ENCODE assay signal across 8 cellular contexts in the genomic region with DNA sequence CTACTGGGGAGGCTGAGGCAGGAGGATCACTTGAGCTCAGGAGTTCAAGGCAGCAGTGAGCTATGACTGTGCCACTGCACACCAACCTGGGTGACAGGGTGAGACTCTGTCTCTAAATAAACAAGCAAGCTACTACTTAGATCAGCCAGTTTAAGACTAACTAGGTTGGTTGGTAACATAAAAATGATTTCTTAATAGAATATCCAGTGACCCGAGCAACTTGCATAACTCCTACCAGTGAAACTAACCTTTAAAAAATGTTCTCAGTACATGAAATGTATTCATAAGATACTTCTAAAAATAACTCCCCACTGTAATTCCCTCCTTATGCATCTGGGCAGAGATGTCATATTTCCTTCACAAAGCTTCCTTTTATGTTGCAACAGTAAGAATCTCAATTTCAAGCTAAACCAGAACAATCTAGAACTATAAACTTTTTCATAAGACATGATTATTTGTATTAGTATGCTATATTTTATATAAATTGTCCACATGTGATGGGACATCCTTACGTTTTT. TPM values are rescaled to one million over a fixed set of nuclear protein-coding genes. Genes with fewer than 3 reads are reported as not detected.
A peak's percentile ranks its signal among the peaks of the same experiment; 100 is the strongest.
DNase-seq lines count a peak whose midpoint lies in the region; ATAC-seq, FAIRE-seq and TF ChIP-seq lines count a peak whose summit lies in the region.

No MANE protein-coding gene starts in this region.

- 17% methylated on average over 2 of the region's 2 CpGs for WGBS in A549 (ENCODE audit: missing lambda C conversion rate)
- 43% methylated on average over 2 of the region's 2 CpGs for WGBS in smooth muscle cell (ENCODE audit: low lambda C conversion rate)

- H3K9me3 Mint-ChIP-seq in WTC11: peaks cover 21% of the 10 kb centered on the region

- POLR2A ChIA-PET in A549 (lab: Yijun Ruan, JAX) (interaction anchor here (0.6 to 2.6 kb wide), 2 partner anchors 16 to 175 kb away, joined by 5 to 13 read pairs; partner anchors contain the start of gene TAOK3), WTC11 (lab: Charles Lee) (interaction anchor here (0.7 kb wide), 1 partner anchor 95 kb away, joined by 4 read pairs; no protein-coding TSS in a partner anchor)

- no peak overlapping the region for H3K9ac ChIP-seq in smooth muscle cell (ENCODE audit: low read depth)

- no peaks in the 10 kb centered on the region for H3K9me3 ChIP-seq in A549
- peaks cover 6% of the 10 kb centered on the region; the same call in 1 of the 2 replicates for H3K9me3 ChIP-seq in SJSA1 (replicated peaks)
- H3K9me3 ChIP-seq in smooth muscle cell (replicated peaks; ENCODE audit: low read depth): no peaks in the 10 kb centered on the region

- no peaks in the 10 kb centered on the region for H3K27me3 ChIP-seq in SJSA1 (replicated peaks)
- H3K27me3 ChIP-seq in smooth muscle cell (ENCODE audit: low read depth): no peaks in the 10 kb centered on the region

- H3K27ac ChIP-seq in A549 (peak overlapping the region; percentile 51 to 68), SJSA1 (peak overlapping the region; percentile 25; the same call in 1 of the 2 replicates), smooth muscle cell (ENCODE audit: low read depth) (peak overlapping the region; percentile 39)

- no peak overlapping the region for H3K4me3 Mint-ChIP-seq in WTC11

- no peaks in the 10 kb centered on the region for H3K27me3 Mint-ChIP-seq in WTC11 (ENCODE audit: low read depth)

- peak; percentile 23 to 58 for DNase-seq in A549 (ENCODE audit: low read depth in 1 of 2, low spot score in 1 of 2)
- DNase-seq in SJSA1 (ENCODE audit: low read depth in 1 of 2, low spot score in 2 of 2): no peak
- peak; percentile 79 for DNase-seq in fibroblast of the aortic adventitia (ENCODE audit: low read depth)
- no peak for DNase-seq in smooth muscle cell (lab: John Stamatoyannopoulos, UW; ENCODE audit: unreplicated experiment)
- no peak for DNase-seq in NCI-H526 treated with DMSO at 0.1 percent for 48 hours (lab: John Stamatoyannopoulos, UW)
- no peak for DNase-seq in WTC11 (ENCODE audit: low spot score)

- H2AFZ ChIP-seq in smooth muscle cell (ENCODE audit: low read depth): no peak overlapping the region

- peaks cover 10% of the 10 kb centered on the region for H3K36me3 Mint-ChIP-seq in WTC11

- ATAC-seq in A549: peak; percentile 76 to 88
- peak; percentile 13 for ATAC-seq in GM19043 (IDR thresholded peaks at IDR 0.05; ENCODE audit: low read depth, unreplicated experiment)
- no peak for ATAC-seq in WTC11
- ATAC-seq in GM21576 (IDR thresholded peaks at IDR 0.05; ENCODE audit: unreplicated experiment): no peak

- no peaks in the 10 kb centered on the region for H3F3A ChIP-seq in smooth muscle cell (ENCODE audit: low read depth)

- H3K4me3 ChIP-seq in A549 (no peak overlapping the region), SJSA1 (no peak overlapping the region), fibroblast of the aortic adventitia (ENCODE audit: low read depth, low read length) (no peak overlapping the region), smooth muscle cell (no peak overlapping the region)

- TF ChIP-seq RAD21 in A549 (conservative IDR thresholded peaks at IDR 0.05 in 1 of 2, IDR thresholded peaks at IDR 0.05 in 1 of 2): no peak

- no peak for TF ChIP-seq CTCF in A549 (IDR thresholded peaks at IDR 0.05)
- no peak for TF ChIP-seq CTCF in fibroblast of the aortic adventitia (IDR thresholded peaks at IDR 0.05; ENCODE audit: insufficient read depth, low read length)
- no peak for TF ChIP-seq CTCF in smooth muscle cell (IDR thresholded peaks at IDR 0.05; ENCODE audit: borderline replicate concordance, insufficient read depth, poor library complexity, severe bottlenecking)
- TF ChIP-seq CTCF in WTC11 (IDR thresholded peaks at IDR 0.05): no peak

- CTCF ChIA-PET in A549 (lab: Yijun Ruan, JAX): interaction anchor here (0.5 to 5.8 kb wide), 3 partner anchors 13 to 177 kb away, joined by 3 to 38 read pairs (median 4); partner anchors contain the start of gene SUDS3
- CTCF ChIA-PET in WTC11 (lab: Charles Lee): interaction anchor here (1.0 to 1.3 kb wide), 3 partner anchors 12 to 237 kb away, joined by 3 to 6 read pairs (median 4); partner anchors contain the start of gene SUDS3

- no peak for FAIRE-seq in A549 (lab: Jason Lieb, UNC)

- peaks cover 14% of the 10 kb centered on the region for H3K4me1 Mint-ChIP-seq in WTC11

- H3K27ac Mint-ChIP-seq in WTC11: no peak overlapping the region

- H3K4me1 ChIP-seq in A549: peaks cover 48% of the 10 kb centered on the region
- peaks cover 40% of the 10 kb centered on the region for H3K4me1 ChIP-seq in SJSA1 (replicated peaks)
- H3K4me1 ChIP-seq in smooth muscle cell (ENCODE audit: low read depth): no peaks in the 10 kb centered on the region

- no peak for TF ChIP-seq POLR2A in A549 (IDR thresholded peaks at IDR 0.05; ENCODE audit: low read length)

- no peak for TF ChIP-seq EP300 in A549 (IDR thresholded peaks at IDR 0.05)

- H3K36me3 ChIP-seq in SJSA1 (0 out of 2 replicates have a peak, but pooled peaks cover 6% of the 10 kb centered on the region), smooth muscle cell (ENCODE audit: low read depth) (no peaks in the 10 kb centered on the region)

- H3K4me2 ChIP-seq in A549 (peak overlapping the region; percentile 81), smooth muscle cell (peak overlapping the region; percentile 48)

- H3K79me2 ChIP-seq in smooth muscle cell (ENCODE audit: low read depth): no peaks in the 10 kb centered on the region

- H4K20me1 ChIP-seq in smooth muscle cell (ENCODE audit: low read depth): no peaks in the 10 kb centered on the region

TF ChIP-seq in A549, 52 proteins besides CTCF, POLR2A, EP300 and RAD21:
- TF ChIP-seq CEBPB (IDR thresholded peaks at IDR 0.05): peak; percentile 47 to 75; a peak in 3 of 4 replicates
- TF ChIP-seq FOSL2 (IDR thresholded peaks at IDR 0.05): no peak
- peak; percentile 48 for TF ChIP-seq FOSL2 (CRISPR knock-in tag; IDR thresholded peaks at IDR 0.05)
- no peak for TF ChIP-seq TFCP2L1 (CRISPR knock-in tag; IDR thresholded peaks at IDR 0.05)
- no peak for TF ChIP-seq HOXB13 (CRISPR knock-in tag; IDR thresholded peaks at IDR 0.05; ENCODE audit: low read depth)

TF ChIP-seq in WTC11, 78 proteins besides CTCF, POLR2A, EP300 and RAD21 (continues in another document):
- TF ChIP-seq RELA (CRISPR knock-in tag; IDR thresholded peaks at IDR 0.05; ENCODE audit: borderline replicate concordance) (no peak), ATF1 (CRISPR knock-in tag; IDR thresholded peaks at IDR 0.05) (no peak)
- TF ChIP-seq, protein P1, sequence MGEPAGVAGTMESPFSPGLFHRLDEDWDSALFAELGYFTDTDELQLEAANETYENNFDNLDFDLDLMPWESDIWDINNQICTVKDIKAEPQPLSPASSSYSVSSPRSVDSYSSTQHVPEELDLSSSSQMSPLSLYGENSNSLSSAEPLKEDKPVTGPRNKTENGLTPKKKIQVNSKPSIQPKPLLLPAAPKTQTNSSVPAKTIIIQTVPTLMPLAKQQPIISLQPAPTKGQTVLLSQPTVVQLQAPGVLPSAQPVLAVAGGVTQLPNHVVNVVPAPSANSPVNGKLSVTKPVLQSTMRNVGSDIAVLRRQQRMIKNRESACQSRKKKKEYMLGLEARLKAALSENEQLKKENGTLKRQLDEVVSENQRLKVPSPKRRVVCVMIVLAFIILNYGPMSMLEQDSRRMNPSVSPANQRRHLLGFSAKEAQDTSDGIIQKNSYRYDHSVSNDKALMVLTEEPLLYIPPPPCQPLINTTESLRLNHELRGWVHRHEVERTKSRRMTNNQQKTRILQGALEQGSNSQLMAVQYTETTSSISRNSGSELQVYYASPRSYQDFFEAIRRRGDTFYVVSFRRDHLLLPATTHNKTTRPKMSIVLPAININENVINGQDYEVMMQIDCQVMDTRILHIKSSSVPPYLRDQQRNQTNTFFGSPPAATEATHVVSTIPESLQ (CRISPR knock-in tag; IDR thresholded peaks at IDR 0.05): no peak

RNA-seq across cellular contexts. Expression of gene TAOK3, which starts 15.8 kb away (rescaled TPM):
- polyA plus RNA-seq in A549 (2011; rRNA removed) (27.6 and 32.4 TPM in 2 replicates), A549 (2017; fragmentation: RNase III; extraction: RNeasy Plus Mini Kit Qiagen cat#74134 plus additional on column Dnase treatment) (10.6 to 13.7 TPM (median 13.1 TPM) in 3 replicates), smooth muscle cell (7.9 and 18.2 TPM in 2 replicates)
- polyA plus RNA-seq in A549 (2012; cell fraction: cytosol; rRNA removed): 7.5 and 8.7 TPM in 2 replicates
- polyA plus RNA-seq in A549 (2012; cell fraction: nucleus; rRNA removed): 6.7 and 11.0 TPM in 2 replicates
- 30.7 and 31.9 TPM in 2 replicates for polyA minus RNA-seq in A549 (2011; rRNA and poly(A)+ RNA removed)
- total RNA-seq in SJSA1 (2014; rRNA removed; shearing (Covaris generic)): 10.5 and 16.0 TPM in 2 replicates
- total RNA-seq in fibroblast of the aortic adventitia (ENCODE audit: low replicate concordance) (27.8 and 61.2 TPM in 2 replicates), smooth muscle cell (7.1 and 7.3 TPM in 2 replicates), WTC11 (2021) (8.3 to 13.0 TPM (median 9.3 TPM) in 3 replicates)

RNA-seq across cellular contexts. Expression of gene SUDS3, which starts 19.5 kb away (rescaled TPM):
- polyA plus RNA-seq in A549 (2011; rRNA removed) (31.9 and 36.5 TPM in 2 replicates), A549 (2017; fragmentation: RNase III; extraction: RNeasy Plus Mini Kit Qiagen cat#74134 plus additional on column Dnase treatment) (17.9 to 20.3 TPM (median 18.4 TPM) in 3 replicates), smooth muscle cell (11.4 and 16.4 TPM in 2 replicates)
- polyA plus RNA-seq in A549 (2012; cell fraction: cytosol; rRNA removed): 11.4 and 13.7 TPM in 2 replicates
- polyA plus RNA-seq in A549 (2012; cell fraction: nucleus; rRNA removed): 20.9 and 33.3 TPM in 2 replicates
- 24.4 and 28.7 TPM in 2 replicates for polyA minus RNA-seq in A549 (2011; rRNA and poly(A)+ RNA removed)
- 31.1 and 42.8 TPM in 2 replicates for total RNA-seq in SJSA1 (2014; rRNA removed; shearing (Covaris generic))
- total RNA-seq in fibroblast of the aortic adventitia (ENCODE audit: low replicate concordance) (29.0 and 36.4 TPM in 2 replicates), smooth muscle cell (34.9 and 58.2 TPM in 2 replicates), WTC11 (2021) (63.9 to 65.5 TPM (median 64.7 TPM) in 3 replicates)

Comparison
In these comparisons a context has a peak if more than half of its experiments do, and no peak if none do; other contexts are left out.
1. ATAC-seq: peak in A549 (2 of 2) and GM19043 (single experiment); none in WTC11 (single experiment) and GM21576 (single experiment).
2. DNase-seq: peak in A549 (2 of 2) and fibroblast of the aortic adventitia (single experiment); none in SJSA1 (0 of 2), smooth muscle cell (single experiment), NCI-H526 treated with DMSO at 0.1 percent for 48 hours (single experiment) and WTC11 (single experiment).
3. Peak in every context shown above with its lines, with median percentiles within 50 percentile points of each other: H3K27ac ChIP-seq.